In the genomic region with DNA sequence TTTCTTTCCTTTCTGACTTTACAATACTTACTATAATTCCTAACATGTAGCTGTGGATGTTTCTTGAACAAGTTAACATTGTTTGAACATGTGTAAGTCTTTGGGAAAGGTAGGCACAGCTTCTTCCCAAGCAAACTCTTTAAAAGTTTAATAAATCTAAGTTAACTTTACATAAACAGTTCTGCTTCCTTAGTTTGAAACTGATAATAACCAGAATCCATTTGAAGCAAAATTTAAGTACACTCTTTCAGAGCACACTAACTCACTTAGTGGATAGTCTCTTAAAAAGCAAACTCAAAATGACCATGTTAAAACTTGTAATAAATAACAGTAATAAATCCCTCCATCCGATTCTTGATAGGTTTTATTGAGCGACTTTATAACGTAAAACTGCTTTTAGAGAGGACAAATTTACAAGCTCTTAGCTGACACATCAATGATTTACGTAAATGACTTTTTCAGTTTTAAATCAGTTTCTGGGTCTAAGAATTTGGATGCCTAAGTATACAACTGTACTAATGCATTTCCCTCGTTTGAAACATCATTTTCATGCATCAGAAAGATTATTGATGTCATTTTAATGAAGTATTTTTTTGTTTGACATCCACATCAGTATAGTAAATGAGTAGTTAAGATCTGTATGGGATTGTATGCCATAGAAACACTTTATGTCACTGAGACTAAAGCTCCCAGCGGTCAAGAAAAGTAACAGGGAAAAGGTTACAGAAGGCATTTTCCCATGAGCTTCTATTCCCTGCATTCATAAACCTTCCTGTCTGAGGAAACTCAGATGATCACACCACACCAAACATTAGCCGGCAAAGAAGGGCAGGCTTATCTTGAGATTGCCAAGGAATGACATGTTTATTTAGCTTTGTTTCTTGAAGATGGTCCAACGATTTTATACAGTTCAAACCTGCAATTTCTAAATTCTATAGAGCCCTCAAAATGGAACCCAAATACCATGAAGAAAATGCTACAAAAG, we compare ENCODE assay signal across 2 cellular contexts.
TF ChIP-seq lines count a peak whose summit lies in the region.

No MANE protein-coding gene starts in this region.

TF ChIP-seq in WTC11, 78 proteins besides CTCF, POLR2A, EP300 and RAD21 (continued from another document):
- TF ChIP-seq ATF6 (CRISPR knock-in tag; IDR thresholded peaks at IDR 0.05) (no peak), HMGXB4 (CRISPR knock-in tag; IDR thresholded peaks at IDR 0.05) (no peak), RORB (CRISPR knock-in tag; IDR thresholded peaks at IDR 0.05) (peak; percentile 12; the same call in 1 of the 2 replicates), IRF2 (CRISPR knock-in tag; IDR thresholded peaks at IDR 0.05; ENCODE audit: borderline replicate concordance, low read depth) (no peak)
- TF ChIP-seq, protein P1, sequence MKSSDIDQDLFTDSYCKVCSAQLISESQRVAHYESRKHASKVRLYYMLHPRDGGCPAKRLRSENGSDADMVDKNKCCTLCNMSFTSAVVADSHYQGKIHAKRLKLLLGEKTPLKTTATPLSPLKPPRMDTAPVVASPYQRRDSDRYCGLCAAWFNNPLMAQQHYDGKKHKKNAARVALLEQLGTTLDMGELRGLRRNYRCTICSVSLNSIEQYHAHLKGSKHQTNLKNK (CRISPR knock-in tag; IDR thresholded peaks at IDR 0.05) = no peak

TF ChIP-seq in GM23338, 12 proteins besides CTCF, POLR2A, EP300 and RAD21 (continued from another document):
- TF ChIP-seq ZNF462 (CRISPR knock-in tag; IDR thresholded peaks at IDR 0.05) (no peak), ETS1 (IDR thresholded peaks at IDR 0.05) (no peak), REST (IDR thresholded peaks at IDR 0.05; ENCODE audit: unreplicated experiment) (no peak), CREB1 (CRISPR knock-in tag; IDR thresholded peaks at IDR 0.05; ENCODE audit: low read depth) (no peak), EZH2 (IDR thresholded peaks at IDR 0.05; ENCODE audit: low read depth, unreplicated experiment) (no peak), EZH2phosphoT487 (IDR thresholded peaks at IDR 0.05; ENCODE audit: unreplicated experiment) (no peak), STAT1 (IDR thresholded peaks at IDR 0.05; ENCODE audit: unreplicated experiment) (no peak), NANOG (IDR thresholded peaks at IDR 0.05; ENCODE audit: borderline replicate concordance) (no peak), POLR2AphosphoS5 (IDR thresholded peaks at IDR 0.05; ENCODE audit: low read depth) (no peak), JUNB (IDR thresholded peaks at IDR 0.05; ENCODE audit: unreplicated experiment) (no peak), ZNF114 (CRISPR knock-in tag; IDR thresholded peaks at IDR 0.05) (no peak)
